Comparison of ENCODE assay signal across 14 cellular contexts in genomic region chr9:71975833-71976232, GRCh38.
A peak's percentile ranks its signal among the peaks of the same experiment; 100 is the strongest.
DNase-seq lines count a peak whose midpoint lies in the region; FAIRE-seq and TF ChIP-seq lines count a peak whose summit lies in the region.
"Had no signal": no experiment of that assay in that cellular context is flagged by ENCODE, and none has a peak within 500 bp of the region (broad histone marks: within the 10 kb centered on the region; RNA-seq: fewer than 3 reads in every experiment).

No MANE protein-coding gene starts in this region.

- no peak overlapping the region for H3K9ac ChIP-seq in OCI-LY3 (ENCODE audit: low read length)

- no peak overlapping the region for H3K27ac ChIP-seq in OCI-LY3 (ENCODE audit: low read length)
- H3K27ac ChIP-seq in small intestine (ENCODE audit: low read depth in 1 of 2, low read length in 1 of 2), result no peak overlapping the region
- H3K27ac ChIP-seq in SJCRH30, result no peak overlapping the region

- no peak for FAIRE-seq in small intestine (lab: Jason Lieb, UNC)
- FAIRE-seq: G401.6 had no signal

- no peak overlapping the region for H3K4me3 Mint-ChIP-seq in activated T-helper 1 cell treated with anti-CD3 and anti-CD28 coated beads, Interleukin-12 subunit alpha, Interleukin-12 subunit beta, Interleukin-2, Interleukin-4 antibody, amounts not matched to agents 30 ng/mL and 10 ng/mL and 1 ng/mL, durations not matched to agents 14 hours and 24 hours and 36 hours
- H3K4me3 Mint-ChIP-seq: GM23338, IgD-negative memory B cell had no signal

- no peaks in the 10 kb centered on the region for H3K27me3 ChIP-seq in OCI-LY3 (ENCODE audit: low read depth, low read length)
- no peaks in the 10 kb centered on the region for H3K27me3 ChIP-seq in small intestine (ENCODE audit: control insufficient read depth in 2 of 2, insufficient read depth in 2 of 2, low read length in 2 of 2)
- no peaks in the 10 kb centered on the region for H3K27me3 ChIP-seq in SJCRH30

- no peaks in the 10 kb centered on the region for H3K9me3 ChIP-seq in OCI-LY3 (ENCODE audit: insufficient read depth, low read length)
- H3K9me3 ChIP-seq in small intestine (ENCODE audit: control insufficient read depth, low read depth), result no peaks in the 10 kb centered on the region
- no peaks in the 10 kb centered on the region for H3K9me3 ChIP-seq in SJCRH30 (replicated peaks)

- peaks cover 5% of the 10 kb centered on the region for H3K36me3 Mint-ChIP-seq in activated T-helper 1 cell treated with anti-CD3 and anti-CD28 coated beads, Interleukin-12 subunit alpha, Interleukin-12 subunit beta, Interleukin-2, Interleukin-4 antibody, amounts not matched to agents 30 ng/mL and 10 ng/mL and 1 ng/mL, durations not matched to agents 14 hours and 24 hours and 36 hours (ENCODE audit: low read depth)

- peak; percentile 7 for DNase-seq in DMS53 (lab: John Stamatoyannopoulos, UW)
- DNase-seq in DMS53 treated with DMSO at 0.1 percent for 48 hours (lab: John Stamatoyannopoulos, UW; ENCODE audit: unreplicated experiment), result no peak
- DNase-seq in dermis blood vessel endothelial cell, result peak; percentile 10
- peak; percentile 23 for DNase-seq in small intestine
- DNase-seq in activated T-helper 1 cell treated with anti-CD3 and anti-CD28 coated beads, Interleukin-12 subunit alpha, Interleukin-12 subunit beta, Interleukin-2, Interleukin-4 antibody, amounts not matched to agents 30 ng/mL and 10 ng/mL and 1 ng/mL, durations not matched to agents 14 hours and 24 hours and 36 hours (ENCODE audit: low spot score), result no peak
- DNase-seq in amygdala (lab: John Stamatoyannopoulos, UW), result no peak
- no peak for DNase-seq in SJCRH30
- DNase-seq: 8988T; activated CD4-positive, alpha-beta T cell treated with anti-CD3 and anti-CD28 coated beads for 48 hours; NCI-H345 had no signal

- no peaks in the 10 kb centered on the region for H3K4me1 ChIP-seq in OCI-LY3 (ENCODE audit: low read length)
- no peaks in the 10 kb centered on the region for H3K4me1 ChIP-seq in small intestine (ENCODE audit: control insufficient read depth in 2 of 2, insufficient read depth in 1 of 2, low read depth in 1 of 2, low read length in 1 of 2)
- peaks cover 8% of the 10 kb centered on the region for H3K4me1 ChIP-seq in SJCRH30

- no peaks in the 10 kb centered on the region for H3K79me2 ChIP-seq in OCI-LY3 (ENCODE audit: low read length)

- H3K4me2 ChIP-seq in OCI-LY3 (ENCODE audit: low read length), result no peak overlapping the region
- H3K4me2 ChIP-seq: GM23338 had no signal

- intact Hi-C loops in activated T-helper 1 cell treated with anti-CD3 and anti-CD28 coated beads, Interleukin-12 subunit alpha, Interleukin-12 subunit beta, Interleukin-2, Interleukin-4 antibody, amounts not matched to agents 30 ng/mL and 10 ng/mL and 1 ng/mL, durations not matched to agents 14 hours and 24 hours and 36 hours (cut with micrococcal nuclease), result loop anchor here (1.0 kb wide), 1 partner anchor 169 kb away; no protein-coding TSS in a partner anchor

- no peaks in the 10 kb centered on the region for H3K4me1 Mint-ChIP-seq in activated T-helper 1 cell treated with anti-CD3 and anti-CD28 coated beads, Interleukin-12 subunit alpha, Interleukin-12 subunit beta, Interleukin-2, Interleukin-4 antibody, amounts not matched to agents 30 ng/mL and 10 ng/mL and 1 ng/mL, durations not matched to agents 14 hours and 24 hours and 36 hours (ENCODE audit: low read depth)
- H3K4me1 Mint-ChIP-seq: GM23338 had no signal

- H3K36me3 ChIP-seq in OCI-LY3 (replicated peaks; ENCODE audit: low read depth, low read length), result no peaks in the 10 kb centered on the region
- no peaks in the 10 kb centered on the region for H3K36me3 ChIP-seq in small intestine (ENCODE audit: control insufficient read depth in 2 of 2, insufficient read depth in 2 of 2, low read length in 2 of 2)
- H3K36me3 ChIP-seq in SJCRH30, result 0 out of 2 replicates have a peak, but pooled peaks cover 12% of the 10 kb centered on the region

- peak; percentile 31 for TF ChIP-seq CTCF in OCI-LY3 (IDR thresholded peaks at IDR 0.05; ENCODE audit: low read depth, low read length)

- no peaks in the 10 kb centered on the region for H4K20me1 ChIP-seq in OCI-LY3 (ENCODE audit: insufficient read depth, low read length)

- H3K4me3 ChIP-seq in OCI-LY3 (ENCODE audit: low read length) (no peak overlapping the region), small intestine (ENCODE audit: low read depth in 1 of 2, low read length in 2 of 2) (no peak overlapping the region), SJCRH30 (no peak overlapping the region)
- H3K4me3 ChIP-seq: GM23338 had no signal

- no peaks in the 10 kb centered on the region for H3K27me3 Mint-ChIP-seq in activated T-helper 1 cell treated with anti-CD3 and anti-CD28 coated beads, Interleukin-12 subunit alpha, Interleukin-12 subunit beta, Interleukin-2, Interleukin-4 antibody, amounts not matched to agents 30 ng/mL and 10 ng/mL and 1 ng/mL, durations not matched to agents 14 hours and 24 hours and 36 hours (ENCODE audit: insufficient read depth)
- H3K27me3 Mint-ChIP-seq: IgD-negative memory B cell had no signal

- H3K9me3 Mint-ChIP-seq in activated T-helper 1 cell treated with anti-CD3 and anti-CD28 coated beads, Interleukin-12 subunit alpha, Interleukin-12 subunit beta, Interleukin-2, Interleukin-4 antibody, amounts not matched to agents 30 ng/mL and 10 ng/mL and 1 ng/mL, durations not matched to agents 14 hours and 24 hours and 36 hours, result no peaks in the 10 kb centered on the region
- H3K9me3 Mint-ChIP-seq: GM23338, IgD-negative memory B cell had no signal

- H3K27ac Mint-ChIP-seq in activated T-helper 1 cell treated with anti-CD3 and anti-CD28 coated beads, Interleukin-12 subunit alpha, Interleukin-12 subunit beta, Interleukin-2, Interleukin-4 antibody, amounts not matched to agents 30 ng/mL and 10 ng/mL and 1 ng/mL, durations not matched to agents 14 hours and 24 hours and 36 hours, result no peak overlapping the region
- H3K27ac Mint-ChIP-seq: GM23338, IgD-negative memory B cell had no signal

- no peak overlapping the region for H2AFZ ChIP-seq in OCI-LY3 (ENCODE audit: low read depth, low read length)
- H2AFZ ChIP-seq: GM23338 had no signal

Comparison
In these comparisons a context has a peak if more than half of its experiments do, and no peak if none do; other contexts are left out.
1. DNase-seq: peak in DMS53 (single experiment), dermis blood vessel endothelial cell (single experiment) and small intestine (single experiment); none in DMS53 treated with DMSO at 0.1 percent for 48 hours (single experiment), activated T-helper 1 cell treated with anti-CD3 and anti-CD28 coated beads, Interleukin-12 subunit alpha, Interleukin-12 subunit beta, Interleukin-2, Interleukin-4 antibody, amounts not matched to agents 30 ng/mL and 10 ng/mL and 1 ng/mL, durations not matched to agents 14 hours and 24 hours and 36 hours (single experiment), amygdala (0 of 56) and SJCRH30 (0 of 2).